In the genomic region with DNA sequence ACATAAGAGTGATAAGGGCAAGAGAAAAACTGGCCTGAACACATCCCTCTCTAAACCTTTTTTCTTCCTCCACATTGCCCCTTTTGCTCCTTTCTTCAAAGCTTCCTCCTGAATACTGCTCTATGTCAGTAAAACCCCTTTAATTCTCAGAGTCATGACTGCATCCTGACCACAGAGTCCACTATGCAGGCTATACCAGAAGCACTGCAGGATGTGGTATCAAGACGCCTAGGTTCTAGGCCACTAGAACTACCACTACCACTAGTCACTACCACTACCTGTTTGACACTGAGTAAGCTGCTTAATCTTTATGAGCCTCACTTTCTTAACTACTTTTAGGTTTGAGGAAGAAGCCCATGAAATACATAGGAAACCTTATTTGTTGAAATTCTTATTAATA, we compare ENCODE assay signal across 10 cellular contexts. TPM values are rescaled to one million over a fixed set of nuclear protein-coding genes. Genes with fewer than 3 reads are reported as not detected.
DNase-seq lines count a peak whose midpoint lies in the region; ATAC-seq lines count a peak whose summit lies in the region.
"Had no signal": no experiment of that assay in that cellular context is flagged by ENCODE, and none has a peak within 500 bp of the region (broad histone marks: within the 10 kb centered on the region; RNA-seq: fewer than 3 reads in every experiment).

No MANE protein-coding gene starts in this region.

- peaks cover 0 to 19% of the 10 kb centered on the region in 2 donors for H3K36me3 Mint-ChIP-seq in activated naive CD4-positive, alpha-beta T cell treated with anti-CD3 and anti-CD28 coated beads, Interleukin-2, amount 50 U/mL, for 72 hours

- DNase-seq in GDM1 (lab: John Stamatoyannopoulos, UW) (peak; percentile 21), middle frontal gyrus (ENCODE audit: extremely low spot score, low spot score) (no peak), CD1c-positive myeloid dendritic cell (ENCODE audit: extremely low spot score) (no peak), DMS79 treated with DMSO at 0.1 percent for 48 hours (lab: John Stamatoyannopoulos, UW) (no peak), OCI-M1 (lab: John Stamatoyannopoulos, UW) (no peak)
- DNase-seq in activated naive CD4-positive, alpha-beta T cell treated with anti-CD3 and anti-CD28 coated beads, Interleukin-2, amount 50 U/mL, for 72 hours (ENCODE audit: low spot score in 2 of 2) = no peak
- DNase-seq: heart right ventricle, substantia nigra had no signal

- no peaks in the 10 kb centered on the region for H3K9me3 Mint-ChIP-seq in activated naive CD4-positive, alpha-beta T cell treated with anti-CD3 and anti-CD28 coated beads, Interleukin-2, amount 50 U/mL, for 72 hours

- H3K27ac Mint-ChIP-seq in activated naive CD4-positive, alpha-beta T cell treated with anti-CD3 and anti-CD28 coated beads, Interleukin-2, amount 50 U/mL, for 72 hours = peak overlapping the region in 1 of 2 donors; percentile 85

- ATAC-seq in GM19328 (IDR thresholded peaks at IDR 0.05; ENCODE audit: unreplicated experiment) = peak; percentile 55
- peak; percentile 90 for ATAC-seq in HG03066 (IDR thresholded peaks at IDR 0.05; ENCODE audit: low read depth, unreplicated experiment)
- peak; percentile 100 for ATAC-seq in activated naive CD4-positive, alpha-beta T cell treated with anti-CD3 and anti-CD28 coated beads, Interleukin-2, amount 50 U/mL, for 72 hours

RNA-seq across cellular contexts. Expression of a gene that starts 38.7 kb away (rescaled TPM):
- total RNA-seq in activated naive CD4-positive, alpha-beta T cell treated with anti-CD3 and anti-CD28 coated beads, Interleukin-2, amount 50 U/mL, for 72 hours = 10 to 100 TPM; 15.8 to 21.4 TPM
